In genomic region chr15:52180196-52180835, GRCh38 we compare ENCODE assay signal across 8 cellular contexts. TPM values are rescaled to one million over a fixed set of nuclear protein-coding genes. Genes with fewer than 3 reads are reported as not detected.
DNase-seq lines count a peak whose midpoint lies in the region; ATAC-seq and TF ChIP-seq lines count a peak whose summit lies in the region.

No MANE protein-coding gene starts in this region.

- H3K4me3 ChIP-seq in Caco-2 (ENCODE audit: low read depth, low read length) = peak overlapping the region; percentile 88
- H3K4me3 ChIP-seq in rectal smooth muscle tissue (ENCODE audit: low read length) = peak overlapping the region; percentile 86

- BruUV-seq in Caco-2 (replicated peaks; lab: Mats Ljungman, UMichigan) = TSS peak; percentile 56

- H3K4me1 ChIP-seq in Caco-2 = peaks cover 17% of the 10 kb centered on the region
- peaks cover 4% of the 10 kb centered on the region for H3K4me1 ChIP-seq in rectal smooth muscle tissue (ENCODE audit: control insufficient read depth, insufficient read depth, low read length)

- H3K9me3 Mint-ChIP-seq in Caco-2 (ENCODE audit: unreplicated experiment) = no peaks in the 10 kb centered on the region
- H3K9me3 Mint-ChIP-seq in activated T-helper 1 cell treated with anti-CD3 and anti-CD28 coated beads, Interleukin-12 subunit alpha, Interleukin-12 subunit beta, Interleukin-2, Interleukin-4 antibody, amounts not matched to agents 30 ng/mL and 10 ng/mL and 1 ng/mL, durations not matched to agents 14 hours and 24 hours and 36 hours = no peaks in the 10 kb centered on the region

- POLR2A ChIA-PET in Caco-2 (lab: Charles Lee) = interaction anchor here (0.7 kb wide), 1 partner anchor 51 kb away, joined by 3 read pairs; no protein-coding TSS in a partner anchor

- H3K9ac ChIP-seq in rectal smooth muscle tissue (ENCODE audit: low read length) = peak overlapping the region; percentile 71

- H3K27me3 Mint-ChIP-seq in Caco-2 (ENCODE audit: insufficient read depth, unreplicated experiment) = no peaks in the 10 kb centered on the region
- no peaks in the 10 kb centered on the region for H3K27me3 Mint-ChIP-seq in activated T-helper 1 cell treated with anti-CD3 and anti-CD28 coated beads, Interleukin-12 subunit alpha, Interleukin-12 subunit beta, Interleukin-2, Interleukin-4 antibody, amounts not matched to agents 30 ng/mL and 10 ng/mL and 1 ng/mL, durations not matched to agents 14 hours and 24 hours and 36 hours (ENCODE audit: insufficient read depth)

- peak overlapping the region; percentile 97 for H3K4me3 Mint-ChIP-seq in Caco-2 (ENCODE audit: unreplicated experiment)
- H3K4me3 Mint-ChIP-seq in activated T-helper 1 cell treated with anti-CD3 and anti-CD28 coated beads, Interleukin-12 subunit alpha, Interleukin-12 subunit beta, Interleukin-2, Interleukin-4 antibody, amounts not matched to agents 30 ng/mL and 10 ng/mL and 1 ng/mL, durations not matched to agents 14 hours and 24 hours and 36 hours = peak overlapping the region; percentile 88

- no peaks in the 10 kb centered on the region for H3K9me3 ChIP-seq in Caco-2

- ATAC-seq in GM21423 (IDR thresholded peaks at IDR 0.05; ENCODE audit: unreplicated experiment) = peak; percentile 36

- intact Hi-C loops in Caco-2 (cut with micrococcal nuclease; ENCODE audit: unreplicated experiment) = no loop called here
- intact Hi-C loops in activated T-helper 1 cell treated with anti-CD3 and anti-CD28 coated beads, Interleukin-12 subunit alpha, Interleukin-12 subunit beta, Interleukin-2, Interleukin-4 antibody, amounts not matched to agents 30 ng/mL and 10 ng/mL and 1 ng/mL, durations not matched to agents 14 hours and 24 hours and 36 hours (cut with micrococcal nuclease) = no loop called here

- H3K27ac Mint-ChIP-seq in Caco-2 (ENCODE audit: unreplicated experiment) = peak overlapping the region; percentile 88
- peak overlapping the region; percentile 94 for H3K27ac Mint-ChIP-seq in activated T-helper 1 cell treated with anti-CD3 and anti-CD28 coated beads, Interleukin-12 subunit alpha, Interleukin-12 subunit beta, Interleukin-2, Interleukin-4 antibody, amounts not matched to agents 30 ng/mL and 10 ng/mL and 1 ng/mL, durations not matched to agents 14 hours and 24 hours and 36 hours

- H3K36me3 ChIP-seq in Caco-2 (ENCODE audit: control insufficient read depth, insufficient read depth, low read length) (no peaks in the 10 kb centered on the region), rectal smooth muscle tissue (ENCODE audit: control insufficient read depth, insufficient read depth, low read length) (no peaks in the 10 kb centered on the region)

- H3K27ac ChIP-seq in rectal smooth muscle tissue (ENCODE audit: low read depth, low read length) = peak overlapping the region; percentile 75

- H3K4me1 Mint-ChIP-seq in Caco-2 (ENCODE audit: low read depth, unreplicated experiment) = peaks cover 5% of the 10 kb centered on the region
- peaks cover 37% of the 10 kb centered on the region for H3K4me1 Mint-ChIP-seq in activated T-helper 1 cell treated with anti-CD3 and anti-CD28 coated beads, Interleukin-12 subunit alpha, Interleukin-12 subunit beta, Interleukin-2, Interleukin-4 antibody, amounts not matched to agents 30 ng/mL and 10 ng/mL and 1 ng/mL, durations not matched to agents 14 hours and 24 hours and 36 hours (ENCODE audit: low read depth)

- H3K27me3 ChIP-seq in Caco-2 (replicated peaks; ENCODE audit: control insufficient read depth, insufficient read depth, low read length) (no peaks in the 10 kb centered on the region), rectal smooth muscle tissue (ENCODE audit: control insufficient read depth, insufficient read depth, low read length) (peaks cover 3% of the 10 kb centered on the region)

- DNase-seq in Caco-2 (no peak), HPDE6-E6E7 (ENCODE audit: extremely low spot score) (peak; percentile 43), germinal center (ENCODE audit: low spot score) (peak; percentile 72), ecto neural progenitor cell (ENCODE audit: low spot score) (no peak), NCI-H2107 treated with DMSO at 0.1 percent for 48 hours (lab: John Stamatoyannopoulos, UW; ENCODE audit: unreplicated experiment) (no peak)
- DNase-seq in activated T-helper 1 cell treated with anti-CD3 and anti-CD28 coated beads, Interleukin-12 subunit alpha, Interleukin-12 subunit beta, Interleukin-2, Interleukin-4 antibody, amounts not matched to agents 30 ng/mL and 10 ng/mL and 1 ng/mL, durations not matched to agents 14 hours and 24 hours and 36 hours (ENCODE audit: low spot score) = peak; percentile 38

- TF ChIP-seq CTCF in Caco-2 (IDR thresholded peaks at IDR 0.05; ENCODE audit: insufficient read depth in 1 of 2, low read depth in 1 of 2, low read length in 1 of 2, severe bottlenecking in 1 of 2, unreplicated experiment in 1 of 2) = no peak

- CTCF ChIA-PET in Caco-2 (lab: Charles Lee) = interaction anchor here (1.7 to 1.8 kb wide), 2 partner anchors 28 to 47 kb away, joined by 6 to 9 read pairs; no protein-coding TSS in a partner anchor

- H3K36me3 Mint-ChIP-seq in Caco-2 (ENCODE audit: insufficient read depth, unreplicated experiment) = peaks cover 6% of the 10 kb centered on the region
- H3K36me3 Mint-ChIP-seq in activated T-helper 1 cell treated with anti-CD3 and anti-CD28 coated beads, Interleukin-12 subunit alpha, Interleukin-12 subunit beta, Interleukin-2, Interleukin-4 antibody, amounts not matched to agents 30 ng/mL and 10 ng/mL and 1 ng/mL, durations not matched to agents 14 hours and 24 hours and 36 hours (ENCODE audit: low read depth) = no peaks in the 10 kb centered on the region

RNA-seq across cellular contexts. Expression of gene GNB5, which starts 10.9 kb away (rescaled TPM):
- total RNA-seq in Caco-2 (2022) = 19.8 and 23.2 TPM in 2 replicates
- 17.0 and 18.5 TPM in 2 replicates for total RNA-seq in activated T-helper 1 cell treated with anti-CD3 and anti-CD28 coated beads, Interleukin-12 subunit alpha, Interleukin-12 subunit beta, Interleukin-2, Interleukin-4 antibody, amounts not matched to agents 30 ng/mL and 10 ng/mL and 1 ng/mL, durations not matched to agents 14 hours and 24 hours and 36 hours

Comparison
In these comparisons a context has a peak if more than half of its experiments do, and no peak if none do; other contexts are left out.
1. DNase-seq: peak in HPDE6-E6E7 (single experiment), activated T-helper 1 cell treated with anti-CD3 and anti-CD28 coated beads, Interleukin-12 subunit alpha, Interleukin-12 subunit beta, Interleukin-2, Interleukin-4 antibody, amounts not matched to agents 30 ng/mL and 10 ng/mL and 1 ng/mL, durations not matched to agents 14 hours and 24 hours and 36 hours (single experiment) and germinal center (single experiment); none in Caco-2 (0 of 2), ecto neural progenitor cell (single experiment) and NCI-H2107 treated with DMSO at 0.1 percent for 48 hours (single experiment).